ENCODE assay signal across 38 cellular contexts in the genomic region with DNA sequence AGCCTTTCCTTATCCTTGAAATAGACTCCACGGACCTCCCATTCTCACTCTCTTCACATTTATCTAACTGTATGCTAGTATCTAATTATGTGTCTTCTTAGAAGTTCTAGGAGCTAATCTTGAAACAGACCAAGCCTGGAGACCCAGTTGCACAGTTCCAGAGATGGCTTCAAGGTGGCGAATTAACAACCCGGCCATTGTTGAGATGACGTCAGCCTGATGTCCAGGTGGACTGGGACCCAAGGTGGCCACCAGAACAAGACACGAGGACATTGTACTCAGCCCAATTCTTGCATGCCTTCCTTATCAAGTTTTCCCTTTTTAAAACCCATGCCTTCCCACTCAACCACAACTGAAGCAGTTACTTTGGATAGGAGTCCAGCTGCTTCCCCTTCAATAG. TPM values are rescaled to one million over a fixed set of nuclear protein-coding genes. Genes with fewer than 3 reads are reported as not detected.
"Had no signal": no experiment of that assay in that cellular context is flagged by ENCODE, and none has a peak within 500 bp of the region (broad histone marks: within the 10 kb centered on the region; RNA-seq: fewer than 3 reads in every experiment).

No MANE protein-coding gene starts in this region.

- H3K27ac ChIP-seq: KMS-11 had no signal

- H3K4me2 ChIP-seq: KMS-11 had no signal

- H3K9ac ChIP-seq: KMS-11 had no signal

- H3K9me3 ChIP-seq: MG63 had no signal

- DNase-seq: Karpas-422, Kasumi-1, MG63, MM.1S, MV-4-11, NCI-H1048, NCI-H1092, NCI-H1092 treated with DMSO at 0.1 percent for 48 hours, NCI-H1105, NCI-H1105 treated with DMSO at 0.1 percent for 48 hours, NCI-H1417, NCI-H1417 treated with DMSO at 0.1 percent for 48 hours, NCI-H1436, NCI-H1436 treated with DMSO at 0.1 percent for 48 hours, NCI-H146, NCI-H1694, NCI-H1694 treated with DMSO at 0.1 percent for 48 hours, NCI-H187, NCI-H187 treated with DMSO at 0.1 percent for 48 hours, NCI-H1930, NCI-H2029, NCI-H2029 treated with DMSO at 0.1 percent for 48 hours, NCI-H2081, NCI-H2081 treated with DMSO at 0.1 percent for 48 hours, NCI-H2107, NCI-H2171, NCI-H2171 treated with DMSO at 0.1 percent for 48 hours, NCI-H2227 treated with DMSO at 0.1 percent for 48 hours, NCI-H226, NCI-H345, NCI-H446, NCI-H446 treated with DMSO at 0.1 percent for 48 hours, NCI-H510A had no signal

- H3K27me3 ChIP-seq: MG63 had no signal

- H3K36me3 ChIP-seq: MG63 had no signal

- H3K4me3 ChIP-seq: MG63 had no signal

RNA-seq across cellular contexts. Expression of gene CLEC3A, which starts 47.6 kb away (rescaled TPM):
- total RNA-seq: LHCN-M2, M059J, MCF 10A, NCI-H460 had no signal
